In genomic region chrX:110304884-110305283, GRCh38 we compare ENCODE assay signal across 24 cellular contexts. TPM values are rescaled to one million over a fixed set of nuclear protein-coding genes. Genes with fewer than 3 reads are reported as not detected.
"Had no signal": no experiment of that assay in that cellular context is flagged by ENCODE, and none has a peak within 500 bp of the region (broad histone marks: within the 10 kb centered on the region; RNA-seq: fewer than 3 reads in every experiment).

No MANE protein-coding gene starts in this region.

- H3K9me3 Mint-ChIP-seq: stimulated activated naive B cell treated with anti-CD40 and anti-IgM and Interleukin-4, amounts not matched to agents 10 μg/mL and 1 μg/mL and 100 μg/mL, for 72 hours had no signal

- H3K4me3 ChIP-seq: coronary artery, esophagus squamous epithelium, gastrocnemius medialis, left ventricle myocardium inferior, neural progenitor cell, sigmoid colon, smooth muscle cell, uterus had no signal

- H3K27ac ChIP-seq: coronary artery, esophagus squamous epithelium, gastrocnemius medialis, left ventricle myocardium inferior, neural progenitor cell, sigmoid colon, uterus, WERI-Rb-1 had no signal

- H3K36me3 ChIP-seq: esophagus squamous epithelium, gastrocnemius medialis, left ventricle myocardium inferior, neural progenitor cell, sigmoid colon, uterus, WERI-Rb-1 had no signal

- DNase-seq: activated CD4-positive, alpha-beta T cell treated with anti-CD3 and anti-CD28 coated beads, Interleukin-2, amount 50 U/mL, for 48 hours; activated effector memory CD4-positive, alpha-beta T cell treated with Interleukin-2 at 50 U/mL for 16 hours; activated naive CD4-positive, alpha-beta T cell treated with anti-CD3 and anti-CD28 coated beads, Interleukin-2, amount 50 U/mL, for 16 hours; activated T-cell treated with anti-CD3 and anti-CD28 coated beads, Interleukin-2, amount 50 U/mL, for 1 hour; amniotic stem cell; cerebellar nuclear complex; endodermal cell; esophagus squamous epithelium; gastrocnemius medialis; hippocampal formation; left ventricle myocardium inferior; naive thymus-derived CD4-positive, alpha-beta T cell; retina; sigmoid colon; stimulated activated CD4-positive, alpha-beta T cell treated with anti-CD3 and anti-CD28 coated beads, Interleukin-15, amount 100 ng/mL, for 24 hours; stimulated activated naive B cell treated with anti-CD40 and anti-IgM and Interleukin-4, amounts not matched to agents 10 μg/mL and 1 μg/mL and 100 μg/mL, for 72 hours; trophoblast cell; uterus; WERI-Rb-1 had no signal

- ATAC-seq: gastrocnemius medialis; naive thymus-derived CD4-positive, alpha-beta T cell; stimulated activated naive B cell treated with anti-CD40 and anti-IgM and Interleukin-4, amounts not matched to agents 10 μg/mL and 1 μg/mL and 100 μg/mL, for 72 hours had no signal

- H3K27me3 ChIP-seq: esophagus squamous epithelium, gastrocnemius medialis, neural progenitor cell, sigmoid colon, uterus had no signal

- H3K27ac Mint-ChIP-seq: endodermal cell; neural progenitor cell; stimulated activated naive B cell treated with anti-CD40 and anti-IgM and Interleukin-4, amounts not matched to agents 10 μg/mL and 1 μg/mL and 100 μg/mL, for 72 hours had no signal

- H3K36me3 Mint-ChIP-seq: stimulated activated naive B cell treated with anti-CD40 and anti-IgM and Interleukin-4, amounts not matched to agents 10 μg/mL and 1 μg/mL and 100 μg/mL, for 72 hours had no signal

- H3K4me3 Mint-ChIP-seq: endodermal cell; naive thymus-derived CD4-positive, alpha-beta T cell; neural progenitor cell; stimulated activated naive B cell treated with anti-CD40 and anti-IgM and Interleukin-4, amounts not matched to agents 10 μg/mL and 1 μg/mL and 100 μg/mL, for 72 hours had no signal

- H3K4me1 ChIP-seq: esophagus squamous epithelium, neural progenitor cell, sigmoid colon, uterus had no signal

- H3K27me3 Mint-ChIP-seq: naive thymus-derived CD4-positive, alpha-beta T cell; stimulated activated naive B cell treated with anti-CD40 and anti-IgM and Interleukin-4, amounts not matched to agents 10 μg/mL and 1 μg/mL and 100 μg/mL, for 72 hours had no signal

- H3K9me3 ChIP-seq: esophagus squamous epithelium, gastrocnemius medialis, left ventricle myocardium inferior, sigmoid colon, uterus had no signal

RNA-seq across cellular contexts. Expression of gene RTL9, which starts 53.8 kb away (rescaled TPM):
- total RNA-seq: esophagus squamous epithelium; lung microvascular endothelial cell; naive thymus-derived CD4-positive, alpha-beta T cell; T-helper 2 cell treated with Interferon-gamma antibody and Interleukin-4, amounts not matched to agents 100 ng/mL and 5 ng/mL, for 36 hours had no signal
- polyA plus RNA-seq: naive thymus-derived CD4-positive, alpha-beta T cell; smooth muscle cell had no signal
